ENCODE assay signal across 17 cellular contexts in genomic region chr20:57617079-57617795, GRCh38. TPM values are rescaled to one million over a fixed set of nuclear protein-coding genes. Genes with fewer than 3 reads are reported as not detected.
DNase-seq lines count a peak whose midpoint lies in the region; ATAC-seq and TF ChIP-seq lines count a peak whose summit lies in the region.
"Had no signal": no experiment of that assay in that cellular context is flagged by ENCODE, and none has a peak within 500 bp of the region (broad histone marks: within the 10 kb centered on the region; RNA-seq: fewer than 3 reads in every experiment).

No MANE protein-coding gene starts in this region.

- peaks cover 9% of the 10 kb centered on the region for H3K36me3 Mint-ChIP-seq in T-helper 2 cell treated with Interferon-gamma antibody and Interleukin-4, amounts not matched to agents 5 μg/mL and 100 μg/mL, for 36 hours (ENCODE audit: low read depth)
- peaks cover 53% of the 10 kb centered on the region for H3K36me3 Mint-ChIP-seq in central memory CD8-positive, alpha-beta T cell (ENCODE audit: insufficient read depth)

- H3K9ac ChIP-seq in KMS-11: no peak overlapping the region; the same call in 1 of the 2 replicates
- H3K9ac ChIP-seq: SK-N-SH had no signal

- H2AFZ ChIP-seq in KMS-11 (ENCODE audit: low read depth): no peak overlapping the region

- H3K27ac Mint-ChIP-seq in T-helper 2 cell treated with Interferon-gamma antibody and Interleukin-4, amounts not matched to agents 5 μg/mL and 100 μg/mL, for 36 hours: peak overlapping the region; percentile 95
- peak overlapping the region; percentile 95 for H3K27ac Mint-ChIP-seq in central memory CD8-positive, alpha-beta T cell (ENCODE audit: low read depth)

- H3K9me3 Mint-ChIP-seq in T-helper 2 cell treated with Interferon-gamma antibody and Interleukin-4, amounts not matched to agents 5 μg/mL and 100 μg/mL, for 36 hours: no peaks in the 10 kb centered on the region
- no peaks in the 10 kb centered on the region for H3K9me3 Mint-ChIP-seq in central memory CD8-positive, alpha-beta T cell

- peaks cover 20% of the 10 kb centered on the region for H3K27me3 Mint-ChIP-seq in T-helper 2 cell treated with Interferon-gamma antibody and Interleukin-4, amounts not matched to agents 5 μg/mL and 100 μg/mL, for 36 hours (ENCODE audit: low read depth)
- H3K27me3 Mint-ChIP-seq in central memory CD8-positive, alpha-beta T cell: no peaks in the 10 kb centered on the region

- intact Hi-C loops in posterior vena cava (cut with DNase I): no loop called here

- H3K4me2 ChIP-seq in KMS-11: peak overlapping the region; percentile 99
- H3K4me2 ChIP-seq: SK-N-SH had no signal

- H3K4me1 Mint-ChIP-seq in T-helper 2 cell treated with Interferon-gamma antibody and Interleukin-4, amounts not matched to agents 5 μg/mL and 100 μg/mL, for 36 hours (ENCODE audit: low read depth): peaks cover 45% of the 10 kb centered on the region
- peaks cover 44% of the 10 kb centered on the region for H3K4me1 Mint-ChIP-seq in central memory CD8-positive, alpha-beta T cell

- TF ChIP-seq CTCF in KMS-11 (conservative IDR thresholded peaks at IDR 0.05; ENCODE audit: low read depth, low read length): no peak

- H3K4me1 ChIP-seq in KMS-11 (ENCODE audit: low read depth, poor library complexity, severe bottlenecking): peaks cover 62% of the 10 kb centered on the region
- H3K4me1 ChIP-seq: ascending aorta had no signal

- no peaks in the 10 kb centered on the region for H3K27me3 ChIP-seq in KMS-11 (ENCODE audit: insufficient read depth, low read depth)
- H3K27me3 ChIP-seq: ascending aorta, thyroid gland had no signal

- H3K4me3 ChIP-seq in KMS-11 (IDR thresholded peaks at IDR 0.05; ENCODE audit: insufficient read depth, low read depth, low read length): no peak overlapping the region
- H3K4me3 ChIP-seq: ascending aorta, dorsolateral prefrontal cortex, thyroid gland had no signal

- H3K27ac ChIP-seq in KMS-11: peak overlapping the region; percentile 89; the same call in 1 of the 2 replicates
- H3K27ac ChIP-seq: ascending aorta, dorsolateral prefrontal cortex, thyroid gland had no signal

- H4K20me1 ChIP-seq in KMS-11 (ENCODE audit: insufficient read depth): no peaks in the 10 kb centered on the region

- no peak for ATAC-seq in central memory CD8-positive, alpha-beta T cell (replicated peaks; ENCODE audit: extremely low read depth, poor library complexity, severe bottlenecking)
- ATAC-seq in GM21723 (IDR thresholded peaks at IDR 0.05; ENCODE audit: unreplicated experiment): no peak

- peak overlapping the region; percentile 12 for H3K4me3 Mint-ChIP-seq in T-helper 2 cell treated with Interferon-gamma antibody and Interleukin-4, amounts not matched to agents 5 μg/mL and 100 μg/mL, for 36 hours
- peak overlapping the region; percentile 80 for H3K4me3 Mint-ChIP-seq in central memory CD8-positive, alpha-beta T cell

- no peaks in the 10 kb centered on the region for H3K36me3 ChIP-seq in KMS-11 (ENCODE audit: insufficient read depth)
- H3K36me3 ChIP-seq: ascending aorta, thyroid gland had no signal

- no peaks in the 10 kb centered on the region for H3K79me2 ChIP-seq in KMS-11 (ENCODE audit: insufficient read depth, low read depth)

- DNase-seq in T-helper 2 cell treated with Interferon-gamma antibody and Interleukin-4, amounts not matched to agents 5 μg/mL and 100 μg/mL, for 36 hours (ENCODE audit: low spot score): no peak
- DNase-seq in T-helper 2 cell (no peak), posterior vena cava (ENCODE audit: low spot score) (peak; percentile 72), superior temporal gyrus (ENCODE audit: extremely low spot score) (no peak), C1 segment of cervical spinal cord (lab: John Stamatoyannopoulos, UW) (no peak)
- no peak for DNase-seq in central memory CD8-positive, alpha-beta T cell (ENCODE audit: low spot score in 2 of 2)
- DNase-seq: hippocampal formation, NCI-H1048, NCI-H226, retina, SK-N-SH, thyroid gland had no signal

RNA-seq across cellular contexts. Expression of gene ZBP1, which starts 3.0 kb away (rescaled TPM):
- total RNA-seq in posterior vena cava: under 1 TPM; 0.24 to 0.37 TPM
- total RNA-seq: A172, ascending aorta had no signal

RNA-seq across cellular contexts. Expression of gene PCK1, which starts 56.3 kb away (rescaled TPM):
- under 1 TPM; 0.57 to 0.93 TPM for total RNA-seq in posterior vena cava
- total RNA-seq: A172 had no signal
